ENCODE assay signal across 13 cellular contexts in the genomic region with DNA sequence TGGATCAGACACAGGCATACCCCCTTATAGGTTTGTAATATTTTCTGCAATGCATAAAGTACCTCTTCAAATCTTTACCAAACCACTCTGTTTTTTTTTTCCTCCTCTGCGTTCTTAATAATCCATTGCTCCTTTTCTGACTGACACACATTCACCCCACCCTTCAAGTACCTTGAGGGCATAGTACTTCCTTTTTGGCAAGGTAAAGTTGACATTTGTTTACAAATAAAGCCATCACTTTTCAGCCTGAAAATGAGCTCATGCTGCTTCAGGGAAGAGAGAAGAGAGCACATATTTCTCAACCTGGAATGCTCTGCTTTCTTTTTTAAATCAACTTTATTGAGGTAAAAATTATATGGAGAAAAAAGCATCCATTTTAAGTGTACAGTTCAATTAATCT.
"Had no signal": no experiment of that assay in that cellular context is flagged by ENCODE, and none has a peak within 500 bp of the region (broad histone marks: within the 10 kb centered on the region; RNA-seq: fewer than 3 reads in every experiment).

No MANE protein-coding gene starts in this region.

- H3K4me1 ChIP-seq: neural progenitor cell had no signal

- H3K27me3 Mint-ChIP-seq: activated T-helper 17 cell treated with anti-CD3 and anti-CD28 coated beads, Interleukin-2, amount 50 U/mL, for 72 hours; central memory CD8-positive, alpha-beta T cell; dendritic cell treated with granulocyte-macrophage colony-stimulating factor and Interleukin-4, amounts not matched to agents 40 ng/mL and 50 ng/mL, for 4 days; effector memory CD8-positive, alpha-beta T cell; stimulated activated naive CD8-positive, alpha-beta T cell treated with anti-CD3 and anti-CD28 coated beads, Interleukin-15, Interleukin-2, amounts not matched to agents 100 ng/mL and 50 ng/mL, for 24 hours had no signal

- H3K27ac ChIP-seq: neural progenitor cell, ovary had no signal

- H3K36me3 Mint-ChIP-seq: neural progenitor cell had no signal

- H3K36me3 ChIP-seq: neural progenitor cell, ovary had no signal

- H3K4me2 ChIP-seq: neural progenitor cell had no signal

- ATAC-seq: activated T-helper 17 cell treated with anti-CD3 and anti-CD28 coated beads, Interleukin-2, amount 50 U/mL, for 72 hours; effector memory CD8-positive, alpha-beta T cell; left ventricle myocardium superior had no signal

- H3K4me3 ChIP-seq: neural progenitor cell, ovary had no signal

- H2AFZ ChIP-seq: neural progenitor cell had no signal

- H3K9me3 ChIP-seq: ovary had no signal

- H3K27ac Mint-ChIP-seq: activated naive CD4-positive, alpha-beta T cell treated with anti-CD3 and anti-CD28 coated beads for 36 hours; activated T-helper 17 cell treated with anti-CD3 and anti-CD28 coated beads, Interleukin-2, amount 50 U/mL, for 72 hours; dendritic cell treated with granulocyte-macrophage colony-stimulating factor and Interleukin-4, amounts not matched to agents 40 ng/mL and 50 ng/mL, for 4 days; effector memory CD8-positive, alpha-beta T cell; neural progenitor cell; stimulated activated naive CD8-positive, alpha-beta T cell treated with anti-CD3 and anti-CD28 coated beads, Interleukin-15, Interleukin-2, amounts not matched to agents 100 ng/mL and 50 ng/mL, for 24 hours had no signal

- H3K4me3 Mint-ChIP-seq: activated naive CD4-positive, alpha-beta T cell treated with anti-CD3 and anti-CD28 coated beads for 36 hours; activated T-helper 17 cell treated with anti-CD3 and anti-CD28 coated beads, Interleukin-2, amount 50 U/mL, for 72 hours; central memory CD8-positive, alpha-beta T cell; dendritic cell treated with granulocyte-macrophage colony-stimulating factor and Interleukin-4, amounts not matched to agents 40 ng/mL and 50 ng/mL, for 4 days; effector memory CD8-positive, alpha-beta T cell; neural progenitor cell; stimulated activated naive CD8-positive, alpha-beta T cell treated with anti-CD3 and anti-CD28 coated beads, Interleukin-15, Interleukin-2, amounts not matched to agents 100 ng/mL and 50 ng/mL, for 24 hours had no signal

- H3K27me3 ChIP-seq: neural progenitor cell, ovary had no signal

- H3K4me1 Mint-ChIP-seq: activated T-helper 17 cell treated with anti-CD3 and anti-CD28 coated beads, Interleukin-2, amount 50 U/mL, for 72 hours; central memory CD8-positive, alpha-beta T cell had no signal

- DNase-seq: activated CD4-positive, alpha-beta T cell treated with anti-CD3 and anti-CD28 coated beads, Interleukin-2, amount 50 U/mL, for 1 hour; activated naive CD4-positive, alpha-beta T cell treated with anti-CD3 and anti-CD28 coated beads for 36 hours; activated T-cell treated with anti-CD3 and anti-CD28 coated beads for 4 hours; effector memory CD8-positive, alpha-beta T cell; left ventricle myocardium superior; ovary; stimulated activated CD4-positive, alpha-beta T cell treated with anti-CD3 and anti-CD28 coated beads, Interleukin-2, amount 100 ng/mL, for 48 hours; stimulated activated CD8-positive, alpha-beta memory T cell treated with anti-CD3 and anti-CD28 coated beads, Interleukin-4, amount 100 ng/mL, for 48 hours had no signal
